Comparison of ENCODE assay signal across 8 cellular contexts in genomic region chr7:87828383-87828782, GRCh38. TPM values are rescaled to one million over a fixed set of nuclear protein-coding genes. Genes with fewer than 3 reads are reported as not detected.
DNase-seq lines count a peak whose midpoint lies in the region; ATAC-seq, FAIRE-seq and TF ChIP-seq lines count a peak whose summit lies in the region.
"Not testable (repeated sequence)": the region's sequence is repeated elsewhere in the genome, so short reads cannot be mapped to it uniquely, and the experiment has no call there.

No MANE protein-coding gene starts in this region.

- TF ChIP-seq POLR2A in K562 (conservative IDR thresholded peaks at IDR 0.05); H1 (IDR thresholded peaks at IDR 0.05; ENCODE audit: control extremely low read depth in 1 of 2, low read depth in 2 of 2, low read length in 2 of 2); HepG2 (IDR thresholded peaks at IDR 0.05; ENCODE audit: insufficient read depth in 1 of 2, low read depth in 2 of 2, low read length in 2 of 2): not testable (repeated sequence)

- H2AK5ac ChIP-seq in H1 (ENCODE audit: low read depth, low read length): not testable (repeated sequence)

- TF ChIP-seq RAD21 in K562 (CRISPR knock-in tag; conservative IDR thresholded peaks at IDR 0.05 in 1 of 2, IDR thresholded peaks at IDR 0.05 in 1 of 2); H1 (IDR thresholded peaks at IDR 0.05 in 1 of 2, conservative IDR thresholded peaks at IDR 0.05 in 1 of 2; ENCODE audit: low read depth in 2 of 2, low read length in 2 of 2); HepG2 (CRISPR knock-in tag; IDR thresholded peaks at IDR 0.05): not testable (repeated sequence)

- not testable (repeated sequence) for H4K5ac ChIP-seq in H1 (ENCODE audit: insufficient read length, low read depth, low read length)

- not testable (repeated sequence) for H3K4ac ChIP-seq in H1 (replicated peaks; ENCODE audit: insufficient read length, low read depth, low read length)

- 63% methylated on average over 1 of the region's 1 CpG for WGBS in K562 (ENCODE audit: insufficient coverage, low coverage, missing lambda C conversion rate)
- WGBS in H1 (ENCODE audit: extremely low coverage in 1 of 2, insufficient coverage in 1 of 2, insufficient read length in 1 of 2, insufficient replicate concordance in 2 of 2, low coverage in 1 of 2, low lambda C conversion rate in 2 of 2, missing lambda C conversion rate in 1 of 2), 2 experiments: 95% methylated on average over 1 of the region's 1 CpG; no CpG with 5 or more reads in 1 of the 2 experiments
- WGBS in HepG2 (ENCODE audit: low lambda C conversion rate): 36% methylated on average over 1 of the region's 1 CpG

- not testable (repeated sequence) for H3K27me3 Mint-ChIP-seq in WTC11 (ENCODE audit: low read depth)

- H3K56ac ChIP-seq in H1 (replicated peaks; ENCODE audit: insufficient read length, low read depth, low read length): not testable (repeated sequence)

- not testable (repeated sequence) for H3K36me3 ChIP-seq in HEK293 (ENCODE audit: control insufficient read depth in 2 of 2, insufficient read depth in 1 of 2, low read length in 2 of 2); H1 (ENCODE audit: control insufficient read depth in 2 of 4, insufficient read depth in 4 of 4, low read length in 3 of 4); HepG2 (replicated peaks in 1 of 2; ENCODE audit: control insufficient read depth in 1 of 2, insufficient read depth in 2 of 2, low read length in 2 of 2)
- peaks cover 10% of the 10 kb centered on the region; the same call in 2 of the 3 replicates for H3K36me3 ChIP-seq in K562 (ENCODE audit: control insufficient read depth, insufficient read depth, low read length)

- H3K23me2 ChIP-seq in H1 (ENCODE audit: low read depth, low read length): not testable (repeated sequence)

- H3K4me3 ChIP-seq in HEK293 (ENCODE audit: low read depth, low read length); K562; H1 (ENCODE audit: extremely low read depth in 1 of 4, insufficient read depth in 2 of 4, low read depth in 3 of 4, low read length in 4 of 4); HepG2 (replicated peaks in 1 of 3; ENCODE audit: insufficient read depth in 1 of 3, low read depth in 2 of 3, low read length in 3 of 3): not testable (repeated sequence)

- H3K23ac ChIP-seq in H1 (ENCODE audit: insufficient read length): not testable (repeated sequence)

- H3K27ac ChIP-seq in HEK293 (ENCODE audit: extremely low read depth, low read depth, low read length); K562 (ENCODE audit: extremely low read depth, low read depth, low read length); H1 (ENCODE audit: low read depth, low read length); HepG2 (ENCODE audit: extremely low read length, insufficient read depth, low read length): not testable (repeated sequence)

- not testable (repeated sequence) for H4K91ac ChIP-seq in H1 (replicated peaks; ENCODE audit: insufficient read length, low read length)

- DNase-seq in NCI-H69 (lab: John Stamatoyannopoulos, UW): peak; percentile 19
- DNase-seq in WTC11 (ENCODE audit: low spot score); K562 (ENCODE audit: extremely low read depth in 1 of 4, low spot score in 3 of 4); H1 (ENCODE audit: low read depth in 1 of 2, low spot score in 2 of 2); HepG2 (ENCODE audit: low spot score); urothelium cell line (ENCODE audit: low spot score): not testable (repeated sequence)

- BruUV-seq in K562 (replicated peaks; lab: Mats Ljungman, UMichigan); HepG2 (replicated peaks; lab: Mats Ljungman, UMichigan): not testable (repeated sequence)

- H3K36me3 Mint-ChIP-seq in WTC11: peaks cover 31% of the 10 kb centered on the region

- not testable (repeated sequence) for H3K27ac Mint-ChIP-seq in WTC11

- H2AFZ ChIP-seq in K562 (ENCODE audit: low read depth, low read length); H1 (ENCODE audit: low read length); HepG2 (ENCODE audit: low read length): not testable (repeated sequence)

- FAIRE-seq in K562 (lab: Jason Lieb, UNC); H1 (lab: Jason Lieb, UNC); HepG2 (lab: Jason Lieb, UNC): not testable (repeated sequence)
- FAIRE-seq in urothelium cell line (lab: Jason Lieb, UNC): peak; percentile 90

- peaks cover 14% of the 10 kb centered on the region for H3K4me1 ChIP-seq in HEK293 (ENCODE audit: control insufficient read depth, insufficient read depth, low read length)
- not testable (repeated sequence) for H3K4me1 ChIP-seq in K562 (replicated peaks in 1 of 2; ENCODE audit: control insufficient read depth in 2 of 2, insufficient read depth in 2 of 2, low read length in 2 of 2); H1 (replicated peaks in 1 of 4; ENCODE audit: control insufficient read depth in 3 of 4, insufficient read depth in 4 of 4, low read length in 3 of 4); HepG2 (ENCODE audit: insufficient read depth, low read length)

- TF ChIP-seq CTCF in HEK293 (tag by site-specific recombination; IDR thresholded peaks at IDR 0.05); WTC11 (IDR thresholded peaks at IDR 0.05); K562 (IDR thresholded peaks at IDR 0.05 in 2 of 3, conservative IDR thresholded peaks at IDR 0.05 in 1 of 3; ENCODE audit: insufficient read depth in 2 of 3, low read depth in 1 of 3, low read length in 3 of 3); H1 (IDR thresholded peaks at IDR 0.05; ENCODE audit: control extremely low read depth in 1 of 3, insufficient read depth in 1 of 3, low read depth in 1 of 3, low read length in 3 of 3); HepG2 (CRISPR knock-in tag; IDR thresholded peaks at IDR 0.05): not testable (repeated sequence)

- not testable (repeated sequence) for H3K27me3 ChIP-seq in K562 (ENCODE audit: control insufficient read depth in 2 of 2, insufficient read depth in 2 of 2, low read length in 2 of 2); H1 (replicated peaks in 1 of 4; ENCODE audit: control insufficient read depth in 3 of 4, extremely low read depth in 1 of 4, insufficient read depth in 3 of 4, low read length in 3 of 4); HepG2 (ENCODE audit: control insufficient read depth in 1 of 2, insufficient read depth in 2 of 2, low read length in 2 of 2)

- H3K9me3 ChIP-seq in HEK293 (ENCODE audit: control insufficient read depth, insufficient read depth, low read depth, low read length); K562 (replicated peaks; ENCODE audit: control insufficient read depth, insufficient read depth, low read depth, low read length): not testable (repeated sequence)
- H3K9me3 ChIP-seq in H1 (ENCODE audit: insufficient read depth in 2 of 2, low read depth in 1 of 2, low read length in 1 of 2): peaks cover 10 to 23% of the 10 kb centered on the region in 2 experiments
- peaks cover 11% of the 10 kb centered on the region for H3K9me3 ChIP-seq in HepG2 (ENCODE audit: low read length)

- not testable (repeated sequence) for H3K79me2 ChIP-seq in K562 (ENCODE audit: control insufficient read depth, insufficient read depth, low read length); H1 (ENCODE audit: control insufficient read depth in 1 of 2, insufficient read depth in 2 of 2, low read length in 2 of 2); HepG2 (ENCODE audit: insufficient read depth, low read length)

- H4K20me1 ChIP-seq in K562 (replicated peaks; ENCODE audit: control insufficient read depth, insufficient read depth, low read length); H1 (replicated peaks in 1 of 2; ENCODE audit: control insufficient read depth in 1 of 2, insufficient read depth in 2 of 2, low read length in 2 of 2); HepG2 (ENCODE audit: insufficient read depth, low read length): not testable (repeated sequence)

- H3K9me3 Mint-ChIP-seq in WTC11: peaks cover 48% of the 10 kb centered on the region

- not testable (repeated sequence) for H3K79me1 ChIP-seq in H1 (ENCODE audit: low read depth, low read length)

- not testable (repeated sequence) for ATAC-seq in SK-N-SH treated with all-trans-retinoic acid at 6 μM for 48 hours, WTC11, K562, HepG2

- H3K4me2 ChIP-seq in K562 (ENCODE audit: insufficient read depth, low read length); H1 (ENCODE audit: insufficient read depth in 1 of 2, low read depth in 2 of 2, low read length in 2 of 2); HepG2 (ENCODE audit: low read depth, low read length): not testable (repeated sequence)

- CTCF ChIA-PET in HEK293 (lab: Yijun Ruan, JAX) (interaction anchor here (1.0 kb wide), 1 partner anchor 60 kb away, joined by 3 read pairs; no protein-coding TSS in a partner anchor), H1 (lab: Charles Lee; ENCODE audit: partially characterized antibody) (interaction anchor here (0.5 kb wide), 1 partner anchor 61 kb away, joined by 4 read pairs; no protein-coding TSS in a partner anchor)
- CTCF ChIA-PET in WTC11 (lab: Charles Lee); K562 (lab: Yijun Ruan, JAX; ENCODE audit: low intra/inter-chr PET ratio); HepG2 (lab: Yijun Ruan, JAX; ENCODE audit: low intra/inter-chr PET ratio, low total read pairs): not testable (repeated sequence)

- H2BK120ac ChIP-seq in H1 (replicated peaks; ENCODE audit: low read depth, low read length): not testable (repeated sequence)

- not testable (repeated sequence) for H2BK15ac ChIP-seq in H1 (ENCODE audit: low read length)

- H3K9ac ChIP-seq in K562 (ENCODE audit: insufficient read depth in 1 of 2, low read depth in 2 of 2, low read length in 2 of 2); H1 (replicated peaks in 1 of 4; ENCODE audit: extremely low read depth in 1 of 4, low read depth in 3 of 4, low read length in 3 of 4); HepG2 (ENCODE audit: insufficient read depth, low read depth, low read length): not testable (repeated sequence)

- in situ Hi-C loops in K562 (cut with MboI); HepG2 (cut with HindIII; ENCODE audit: extremely low pct_ligation_motif_present, low pct_unique_long_range_greater_than_20kb): not testable (repeated sequence)

- H2BK12ac ChIP-seq in H1 (ENCODE audit: low read depth, low read length): not testable (repeated sequence)

- POLR2A ChIA-PET in HEK293 (lab: Yijun Ruan, JAX); WTC11 (lab: Charles Lee); K562 (lab: Yijun Ruan, JAX); H1 (lab: Charles Lee; ENCODE audit: partially characterized antibody); HepG2 (lab: Yijun Ruan, JAX): not testable (repeated sequence)

- not testable (repeated sequence) for H4K8ac ChIP-seq in H1 (ENCODE audit: extremely low read depth, insufficient read depth, low read length)

- H3K9me1 ChIP-seq in K562 (ENCODE audit: control insufficient read depth, insufficient read depth, low read length): not testable (repeated sequence)

- not testable (repeated sequence) for H3K4me1 Mint-ChIP-seq in WTC11

- H3K14ac ChIP-seq in H1 (ENCODE audit: insufficient read length): not testable (repeated sequence)

- not testable (repeated sequence) for TF ChIP-seq EP300 in K562 (IDR thresholded peaks at IDR 0.05; ENCODE audit: low read length); H1 (IDR thresholded peaks at IDR 0.05; ENCODE audit: borderline replicate concordance in 1 of 2, low read depth in 2 of 2, low read length in 2 of 2); HepG2 (IDR thresholded peaks at IDR 0.05; ENCODE audit: low read depth in 2 of 2, low read length in 2 of 2); HepG2 (CRISPR knock-in tag; IDR thresholded peaks at IDR 0.05; ENCODE audit: borderline replicate concordance)

- H3K18ac ChIP-seq in H1 (ENCODE audit: extremely low read depth, low read length): not testable (repeated sequence)

- intact Hi-C loops in K562 (cut with micrococcal nuclease); HepG2 (cut with micrococcal nuclease; ENCODE audit: unreplicated experiment): not testable (repeated sequence)

- not testable (repeated sequence) for H2BK5ac ChIP-seq in H1 (ENCODE audit: low read depth, low read length)

- H3K4me3 Mint-ChIP-seq in WTC11: not testable (repeated sequence)

- H2BK20ac ChIP-seq in H1 (ENCODE audit: low read length): not testable (repeated sequence)

RNA-seq across cellular contexts. Expression of gene SLC25A40, which starts 47.8 kb away (rescaled TPM):
- total RNA-seq in WTC11 (2021) (18.1 to 21.9 TPM (median 21.5 TPM) in 3 replicates), K562 (2014; rRNA removed) (6.7 and 9.9 TPM in 2 replicates), K562 (2014; rRNA removed; fragmentation: Illumina TruSeq; extraction: Trizol) (28.1 and 31.1 TPM in 2 replicates), K562 (2015; rRNA removed; fragmentation: Illumina TruSeq; extraction: Trizol) (25.0 and 26.5 TPM in 2 replicates), K562 (2021) (39.6 and 43.2 TPM in 2 replicates), HepG2 (2016; rRNA removed; fragmentation: Illumina TruSeq; extraction: Trizol) (13.6 and 18.0 TPM in 2 replicates)
- total RNA-seq in K562 (2011; cell fraction: chromatin; rRNA removed; ENCODE audit: low replicate concordance): 23.2 and 75.9 TPM in 2 replicates
- total RNA-seq in K562 (2011; cell fraction: nucleolus; rRNA removed): 11.2 and 11.7 TPM in 2 replicates
- 22.0 and 43.4 TPM in 2 replicates for total RNA-seq in K562 (2011; cell fraction: nucleoplasm; rRNA removed)
- polyA plus RNA-seq in K562 (2011; rRNA removed) (34.4 and 44.0 TPM in 2 replicates), K562 (2014; fragmentation: Illumina TruSeq; extraction: Trizol) (26.0 and 26.6 TPM in 2 replicates), K562 (2014; fragmentation: Nextera tagmentation; extraction: Ambion mirVana) (10 to 100 TPM; 19.0 to 25.1 TPM), K562 (2014; rRNA removed) (17.9 and 21.2 TPM in 2 replicates), H1 (2011; rRNA removed) (3.2 and 6.5 TPM in 2 replicates), HepG2 (2011; rRNA removed) (10.0 and 12.9 TPM in 2 replicates)
- polyA plus RNA-seq in K562 (2011; cell fraction: cytosol; rRNA removed): 7.2 and 13.2 TPM in 2 replicates
- polyA plus RNA-seq in K562 (2011; cell fraction: nucleus; rRNA removed): 35.6 and 37.3 TPM in 2 replicates
- polyA plus RNA-seq in K562 (2012): 32.7 and 45.5 TPM in 2 replicates
- polyA minus RNA-seq in K562 (2011; rRNA and poly(A)+ RNA removed): 26.6 and 29.1 TPM in 2 replicates
- 12.8 and 13.7 TPM in 2 replicates for polyA minus RNA-seq in K562 (2011; cell fraction: cytosol; rRNA and poly(A)+ RNA removed)
- 35.0 and 41.9 TPM in 2 replicates for polyA minus RNA-seq in K562 (2011; cell fraction: nucleus; rRNA and poly(A)+ RNA removed)
- 17.3 and 22.5 TPM in 2 replicates for total RNA-seq in H1 (2021; fragmentation: NEBNext Ultra II Directional; extraction: Animal tissue kit (Norgen Biotek cat#: 25700))
- polyA plus RNA-seq in H1 (2011; cell fraction: cytosol; rRNA removed): 6.6 TPM
- 6.1 TPM for polyA plus RNA-seq in H1 (2011; cell fraction: nucleus; rRNA removed)
- polyA plus RNA-seq in H1 (2012, experiment 1 of 2): 6.4 to 16.0 TPM (median 7.1 TPM) in 4 replicates
- 1.8 TPM for polyA plus RNA-seq in H1 (2012, experiment 2 of 2)
- 15.4 TPM for polyA plus RNA-seq in H1 (2013, experiment 1 of 2)
- polyA plus RNA-seq in H1 (2013, experiment 2 of 2): 14.7 TPM
- polyA minus RNA-seq in H1 (2011; rRNA and poly(A)+ RNA removed): 5.5 and 7.4 TPM in 2 replicates
- polyA minus RNA-seq in H1 (2011; cell fraction: cytosol; rRNA and poly(A)+ RNA removed): 4.9 TPM
- 20.4 TPM for polyA minus RNA-seq in H1 (2011; cell fraction: nucleus; rRNA and poly(A)+ RNA removed)
- total RNA-seq in HepG2 (2016; cell fraction: cytosol; rRNA removed; fragmentation: Illumina TruSeq; extraction: Trizol; ENCODE audit: low read depth): 12.4 and 12.6 TPM in 2 replicates
- 14.4 and 16.4 TPM in 2 replicates for total RNA-seq in HepG2 (2016; cell fraction: insoluble cytoplasmic fraction; rRNA removed; fragmentation: Illumina TruSeq; extraction: Trizol)
- 12.6 and 13.3 TPM in 2 replicates for total RNA-seq in HepG2 (2016; cell fraction: membrane; rRNA removed; fragmentation: Illumina TruSeq; extraction: Trizol)
- 24.0 and 26.1 TPM in 2 replicates for total RNA-seq in HepG2 (2016; cell fraction: nucleus; rRNA removed; fragmentation: Illumina TruSeq; extraction: Trizol)
- polyA plus RNA-seq in HepG2 (2011; cell fraction: cytosol; rRNA removed): 3.6 and 6.1 TPM in 2 replicates
- polyA plus RNA-seq in HepG2 (2011; cell fraction: nucleus; rRNA removed): 8.1 and 10.8 TPM in 2 replicates
- polyA plus RNA-seq in HepG2 (2012): 9.5 and 16.6 TPM in 2 replicates
- polyA plus RNA-seq in HepG2 (2016; cell fraction: cytosol; fragmentation: Illumina TruSeq; extraction: Trizol; ENCODE audit: low read depth): 0.79 and 1.2 TPM in 2 replicates
- polyA plus RNA-seq in HepG2 (2016; cell fraction: insoluble cytoplasmic fraction; fragmentation: Illumina TruSeq; extraction: Trizol; ENCODE audit: low read depth): 17.0 and 20.1 TPM in 2 replicates
- polyA plus RNA-seq in HepG2 (2016; cell fraction: membrane; fragmentation: Illumina TruSeq; extraction: Trizol; ENCODE audit: low read depth): 4.6 and 4.8 TPM in 2 replicates
- polyA plus RNA-seq in HepG2 (2016; cell fraction: nucleus; fragmentation: Illumina TruSeq; extraction: Trizol; ENCODE audit: insufficient read depth, low read depth): 34.7 and 36.6 TPM in 2 replicates
- 5.0 and 5.2 TPM in 2 replicates for polyA minus RNA-seq in HepG2 (2011; rRNA and poly(A)+ RNA removed; ENCODE audit: low replicate concordance)
- polyA minus RNA-seq in HepG2 (2011; cell fraction: cytosol; rRNA and poly(A)+ RNA removed): 5.8 and 6.3 TPM in 2 replicates
- 27.1 and 28.7 TPM in 2 replicates for polyA minus RNA-seq in HepG2 (2011; cell fraction: nucleus; rRNA and poly(A)+ RNA removed)

RNA-seq across cellular contexts. Expression of gene DBF4, which starts 47.9 kb away (rescaled TPM):
- total RNA-seq in WTC11 (2021): 52.1 to 55.4 TPM (median 54.2 TPM) in 3 replicates
- 49.4 and 110 TPM in 2 replicates for total RNA-seq in K562 (2011; cell fraction: chromatin; rRNA removed; ENCODE audit: low replicate concordance)
- 37.6 and 41.4 TPM in 2 replicates for total RNA-seq in K562 (2011; cell fraction: nucleolus; rRNA removed)
- 56.9 and 57.0 TPM in 2 replicates for total RNA-seq in K562 (2011; cell fraction: nucleoplasm; rRNA removed)
- 106 and 132 TPM in 2 replicates for total RNA-seq in K562 (2014; rRNA removed)
- total RNA-seq in K562 (2014; rRNA removed; fragmentation: Illumina TruSeq; extraction: Trizol): 134 and 156 TPM in 2 replicates
- total RNA-seq in K562 (2015; rRNA removed; fragmentation: Illumina TruSeq; extraction: Trizol): 139 and 145 TPM in 2 replicates
- 104 and 105 TPM in 2 replicates for total RNA-seq in K562 (2021)
- polyA plus RNA-seq in K562 (2011; rRNA removed): 25.9 and 37.8 TPM in 2 replicates
- 9.1 and 12.5 TPM in 2 replicates for polyA plus RNA-seq in K562 (2011; cell fraction: cytosol; rRNA removed)
- polyA plus RNA-seq in K562 (2011; cell fraction: nucleus; rRNA removed): 24.3 and 24.5 TPM in 2 replicates
- 51.2 and 79.2 TPM in 2 replicates for polyA plus RNA-seq in K562 (2012)
- polyA plus RNA-seq in K562 (2014; fragmentation: Illumina TruSeq; extraction: Trizol): 81.5 and 106 TPM in 2 replicates
- polyA plus RNA-seq in K562 (2014; fragmentation: Nextera tagmentation; extraction: Ambion mirVana): 10 to 100 TPM; 38.4 to 43.5 TPM
- polyA plus RNA-seq in K562 (2014; rRNA removed): 56.2 and 67.4 TPM in 2 replicates
- 27.5 and 30.3 TPM in 2 replicates for polyA minus RNA-seq in K562 (2011; rRNA and poly(A)+ RNA removed)
- polyA minus RNA-seq in K562 (2011; cell fraction: cytosol; rRNA and poly(A)+ RNA removed): 20.8 and 22.8 TPM in 2 replicates
- polyA minus RNA-seq in K562 (2011; cell fraction: nucleus; rRNA and poly(A)+ RNA removed): 63.8 and 64.0 TPM in 2 replicates
- 78.9 and 82.4 TPM in 2 replicates for total RNA-seq in H1 (2021; fragmentation: NEBNext Ultra II Directional; extraction: Animal tissue kit (Norgen Biotek cat#: 25700))
- 8.7 and 10.0 TPM in 2 replicates for polyA plus RNA-seq in H1 (2011; rRNA removed)
- 13.7 TPM for polyA plus RNA-seq in H1 (2011; cell fraction: cytosol; rRNA removed)
- 14.9 TPM for polyA plus RNA-seq in H1 (2011; cell fraction: nucleus; rRNA removed)
- polyA plus RNA-seq in H1 (2012, experiment 1 of 2): 20.7 to 55.8 TPM (median 24.4 TPM) in 4 replicates
- 3.2 TPM for polyA plus RNA-seq in H1 (2012, experiment 2 of 2)
- polyA plus RNA-seq in H1 (2013, experiment 1 of 2): 57.4 TPM
- 58.9 TPM for polyA plus RNA-seq in H1 (2013, experiment 2 of 2)
- polyA minus RNA-seq in H1 (2011; rRNA and poly(A)+ RNA removed): 6.7 and 8.1 TPM in 2 replicates
- polyA minus RNA-seq in H1 (2011; cell fraction: cytosol; rRNA and poly(A)+ RNA removed): 17.0 TPM
- 53.9 TPM for polyA minus RNA-seq in H1 (2011; cell fraction: nucleus; rRNA and poly(A)+ RNA removed)
- 64.4 and 90.0 TPM in 2 replicates for total RNA-seq in HepG2 (2016; rRNA removed; fragmentation: Illumina TruSeq; extraction: Trizol)
- total RNA-seq in HepG2 (2016; cell fraction: cytosol; rRNA removed; fragmentation: Illumina TruSeq; extraction: Trizol; ENCODE audit: low read depth): 10.0 and 14.0 TPM in 2 replicates
- 65.7 and 94.3 TPM in 2 replicates for total RNA-seq in HepG2 (2016; cell fraction: insoluble cytoplasmic fraction; rRNA removed; fragmentation: Illumina TruSeq; extraction: Trizol)
- total RNA-seq in HepG2 (2016; cell fraction: membrane; rRNA removed; fragmentation: Illumina TruSeq; extraction: Trizol): 45.8 and 47.1 TPM in 2 replicates
- total RNA-seq in HepG2 (2016; cell fraction: nucleus; rRNA removed; fragmentation: Illumina TruSeq; extraction: Trizol): 44.3 and 48.5 TPM in 2 replicates
- 3.4 and 5.0 TPM in 2 replicates for polyA plus RNA-seq in HepG2 (2011; rRNA removed)
- 2.1 and 2.5 TPM in 2 replicates for polyA plus RNA-seq in HepG2 (2011; cell fraction: cytosol; rRNA removed)
- polyA plus RNA-seq in HepG2 (2011; cell fraction: nucleus; rRNA removed): 4.2 and 4.4 TPM in 2 replicates
- 10.6 and 19.9 TPM in 2 replicates for polyA plus RNA-seq in HepG2 (2012)
- 7.9 and 8.7 TPM in 2 replicates for polyA plus RNA-seq in HepG2 (2016; cell fraction: cytosol; fragmentation: Illumina TruSeq; extraction: Trizol; ENCODE audit: low read depth)
- polyA plus RNA-seq in HepG2 (2016; cell fraction: insoluble cytoplasmic fraction; fragmentation: Illumina TruSeq; extraction: Trizol; ENCODE audit: low read depth): 69.8 and 79.5 TPM in 2 replicates
- 20.8 and 20.9 TPM in 2 replicates for polyA plus RNA-seq in HepG2 (2016; cell fraction: membrane; fragmentation: Illumina TruSeq; extraction: Trizol; ENCODE audit: low read depth)
- polyA plus RNA-seq in HepG2 (2016; cell fraction: nucleus; fragmentation: Illumina TruSeq; extraction: Trizol; ENCODE audit: insufficient read depth, low read depth): 51.9 and 59.2 TPM in 2 replicates
- polyA minus RNA-seq in HepG2 (2011; rRNA and poly(A)+ RNA removed; ENCODE audit: low replicate concordance): 4.9 and 6.2 TPM in 2 replicates
- 4.4 and 8.9 TPM in 2 replicates for polyA minus RNA-seq in HepG2 (2011; cell fraction: cytosol; rRNA and poly(A)+ RNA removed)
- 20.8 and 24.7 TPM in 2 replicates for polyA minus RNA-seq in HepG2 (2011; cell fraction: nucleus; rRNA and poly(A)+ RNA removed)
